ENCODE assay signal across 17 cellular contexts in the genomic region with DNA sequence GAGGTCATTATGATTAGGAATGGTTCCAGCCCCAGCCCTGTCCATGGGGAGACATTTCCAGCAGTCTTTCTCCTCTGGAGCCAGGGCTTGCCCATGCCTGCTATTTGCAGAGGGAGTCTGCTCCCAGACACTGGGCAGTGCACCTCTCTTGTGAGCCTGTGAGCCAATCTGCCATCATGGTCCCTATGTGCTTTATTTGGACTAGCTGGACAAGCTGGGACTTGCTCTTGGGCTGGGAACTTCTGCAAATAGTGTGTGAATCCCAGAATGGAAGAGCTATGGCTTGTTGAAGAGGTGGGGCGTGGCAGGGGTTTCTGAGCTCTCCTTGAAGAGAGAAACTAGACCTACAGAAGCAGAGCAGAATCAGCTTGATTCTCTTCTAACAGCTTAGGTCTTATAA. TPM values are rescaled to one million over a fixed set of nuclear protein-coding genes. Genes with fewer than 3 reads are reported as not detected.
DNase-seq lines count a peak whose midpoint lies in the region; ATAC-seq lines count a peak whose summit lies in the region.
"Had no signal": no experiment of that assay in that cellular context is flagged by ENCODE, and none has a peak within 500 bp of the region (broad histone marks: within the 10 kb centered on the region; RNA-seq: fewer than 3 reads in every experiment).

No MANE protein-coding gene starts in this region.

- H3K27me3 Mint-ChIP-seq in T-cell = peaks cover 2 to 6% of the 10 kb centered on the region in 2 donors
- H3K27me3 Mint-ChIP-seq: B cell; CD4-positive, CD25-positive, alpha-beta regulatory T cell had no signal

- CTCF ChIA-PET in T-cell (lab: Charles Lee) = no interaction called here

- H3K27ac Mint-ChIP-seq in T-cell = no peak overlapping the region
- H3K27ac Mint-ChIP-seq: B cell; CD4-positive, CD25-positive, alpha-beta regulatory T cell; GM23338 had no signal

- H3K4me1 Mint-ChIP-seq in T-cell = no peaks in the 10 kb centered on the region
- H3K4me1 Mint-ChIP-seq: B cell; CD4-positive, CD25-positive, alpha-beta regulatory T cell; GM23338 had no signal

- DNase-seq in DMS153 (lab: John Stamatoyannopoulos, UW) (peak; percentile 3), DMS153 treated with DMSO at 0.1 percent for 48 hours (lab: John Stamatoyannopoulos, UW; ENCODE audit: unreplicated experiment) (no peak), NCI-H146 treated with DMSO at 0.1 percent for 48 hours (lab: John Stamatoyannopoulos, UW; ENCODE audit: unreplicated experiment) (peak; percentile 68), NCI-H510A treated with DMSO at 0.1 percent for 48 hours (lab: John Stamatoyannopoulos, UW) (peak; percentile 59), islet precursor cell (peak; percentile 25), T-cell (no peak)
- no peak for DNase-seq in activated effector memory CD4-positive, alpha-beta T cell treated with anti-CD3 and anti-CD28 coated beads, Interleukin-2, amount 50 U/mL, for 16 hours
- DNase-seq: CD4-positive, CD25-positive, alpha-beta regulatory T cell; GDM1; KG1; NCI-H1048; NCI-H2029; NCI-H526 treated with DMSO at 0.1 percent for 48 hours; RPMI8226 had no signal

- H3K4me3 Mint-ChIP-seq in T-cell = no peak overlapping the region
- H3K4me3 Mint-ChIP-seq: B cell; CD4-positive, CD25-positive, alpha-beta regulatory T cell; GM23338 had no signal

- POLR2A ChIA-PET in T-cell (lab: Charles Lee) = no interaction called here

- no peaks in the 10 kb centered on the region for H3K9me3 Mint-ChIP-seq in T-cell
- H3K9me3 Mint-ChIP-seq: GM23338 had no signal

- H3K36me3 Mint-ChIP-seq in T-cell = no peaks in the 10 kb centered on the region
- H3K36me3 Mint-ChIP-seq: CD4-positive, CD25-positive, alpha-beta regulatory T cell had no signal

- ATAC-seq in HG03196 (IDR thresholded peaks at IDR 0.05; ENCODE audit: unreplicated experiment) (no peak), T-cell (replicated peaks in 1 of 4) (no peak)
- ATAC-seq: GM23338 had no signal

RNA-seq across cellular contexts. Expression of gene KY, which starts 53.7 kb away (rescaled TPM):
- not detected for total RNA-seq in T-cell
- total RNA-seq: B cell; CD4-positive, CD25-positive, alpha-beta regulatory T cell; GM23338 had no signal

Comparison
In these comparisons a context has a peak if more than half of its experiments do, and no peak if none do; other contexts are left out.
1. DNase-seq: peak in DMS153 (single experiment), NCI-H146 treated with DMSO at 0.1 percent for 48 hours (single experiment), NCI-H510A treated with DMSO at 0.1 percent for 48 hours (single experiment) and islet precursor cell (single experiment); none in DMS153 treated with DMSO at 0.1 percent for 48 hours (single experiment), T-cell (0 of 34) and activated effector memory CD4-positive, alpha-beta T cell treated with anti-CD3 and anti-CD28 coated beads, Interleukin-2, amount 50 U/mL, for 16 hours (single experiment).